In genomic region chr10:117216028-117216427, GRCh38 we compare ENCODE assay signal across 14 cellular contexts. TPM values are rescaled to one million over a fixed set of nuclear protein-coding genes. Genes with fewer than 3 reads are reported as not detected.
DNase-seq lines count a peak whose midpoint lies in the region; ATAC-seq, FAIRE-seq and TF ChIP-seq lines count a peak whose summit lies in the region.
"Had no signal": no experiment of that assay in that cellular context is flagged by ENCODE, and none has a peak within 500 bp of the region (broad histone marks: within the 10 kb centered on the region; RNA-seq: fewer than 3 reads in every experiment).

No MANE protein-coding gene starts in this region.

- CTCF ChIA-PET in IMR-90 (lab: Yijun Ruan, JAX), result interaction anchor here (0.6 to 3.2 kb wide), 17 partner anchors 8 to 1191 kb away, joined by 3 to 37 read pairs (median 4); no protein-coding TSS in a partner anchor

- H3K56ac ChIP-seq in IMR-90 (ENCODE audit: extremely low read depth, insufficient read depth, low read length), result no peak overlapping the region

- no peaks in the 10 kb centered on the region for H3K79me1 ChIP-seq in IMR-90 (ENCODE audit: low read depth in 1 of 2, low read length in 2 of 2)

- H3K27ac ChIP-seq in IMR-90 (ENCODE audit: insufficient read depth, low read length) (no peak overlapping the region), neutrophil (peak overlapping the region; percentile 65)
- H3K27ac ChIP-seq: left lung had no signal

- dilution Hi-C loops in IMR-90 (cut with HindIII; ENCODE audit: low sequenced_read_pairs, unreplicated experiment), result no loop called here

- H3K27me3 ChIP-seq in IMR-90 (ENCODE audit: control insufficient read depth, insufficient read depth, low read length) (peaks cover 10% of the 10 kb centered on the region), neutrophil (no peaks in the 10 kb centered on the region)

- no peak overlapping the region for H2BK5ac ChIP-seq in IMR-90 (ENCODE audit: low read depth, low read length, poor library complexity, severe bottlenecking)

- peaks cover 8 to 25% (median 16%) of the 10 kb centered on the region in 7 donors for H3K9me3 Mint-ChIP-seq in CD14-positive monocyte
- H3K9me3 Mint-ChIP-seq in effector memory CD8-positive, alpha-beta T cell, result peaks cover 3 to 12% of the 10 kb centered on the region in 2 donors

- H4K20me1 ChIP-seq in IMR-90 (ENCODE audit: insufficient read depth, low read length), result no peaks in the 10 kb centered on the region

- no peak overlapping the region for H3K18ac ChIP-seq in IMR-90 (ENCODE audit: low read depth, low read length)

- H3K4ac ChIP-seq in IMR-90 (ENCODE audit: low read depth, low read length), result no peak overlapping the region

- no peak overlapping the region for H4K91ac ChIP-seq in IMR-90 (ENCODE audit: insufficient read depth, low read depth, low read length)

- DNase-seq in CD14-positive monocyte (ENCODE audit: low spot score), result peak; percentile 39
- no peak for DNase-seq in IMR-90
- no peak for DNase-seq in effector memory CD8-positive, alpha-beta T cell
- DNase-seq in NCI-H446 (lab: John Stamatoyannopoulos, UW), result no peak
- no peak for DNase-seq in MV-4-11 (lab: John Stamatoyannopoulos, UW)
- no peak for DNase-seq in HTR-8/SVneo (ENCODE audit: insufficient read length, low spot score)
- DNase-seq: cerebellar nuclear complex had no signal

- in situ Hi-C loops in IMR-90 (cut with MboI; ENCODE audit: low sequenced_read_pairs), result loop anchor here (25.0 kb wide), 1 partner anchor 1021 kb away; no protein-coding TSS in a partner anchor

- H3K14ac ChIP-seq in IMR-90 (replicated peaks; ENCODE audit: low read depth, low read length), result no peak overlapping the region

- TF ChIP-seq POLR2A in IMR-90 (IDR thresholded peaks at IDR 0.05; ENCODE audit: low read depth, low read length), result no peak

- intact Hi-C loops in CD14-positive monocyte (cut with micrococcal nuclease), result loop anchor here (5.0 kb wide), 2 partner anchors 106 to 1026 kb away; no protein-coding TSS in a partner anchor
- intact Hi-C loops in IMR-90 (cut with micrococcal nuclease), result loop anchor here (1.0 to 10.0 kb wide), 5 partner anchors 104 to 1025 kb away; partner anchors contain the start of gene PDZD8

- H3K27ac Mint-ChIP-seq in CD14-positive monocyte, result no peak overlapping the region
- no peak overlapping the region for H3K27ac Mint-ChIP-seq in effector memory CD8-positive, alpha-beta T cell

- H2BK20ac ChIP-seq in IMR-90 (ENCODE audit: low read depth, low read length), result no peak overlapping the region

- no peaks in the 10 kb centered on the region for H3K36me3 ChIP-seq in IMR-90 (ENCODE audit: control insufficient read depth, insufficient read depth, low read length)
- H3K36me3 ChIP-seq in neutrophil, result no peaks in the 10 kb centered on the region
- H3K36me3 ChIP-seq: left lung had no signal

- WGBS in IMR-90 (ENCODE audit: extremely low coverage in 2 of 2, insufficient read length in 1 of 2), 2 experiments, result 72% methylated on average over 2 of the region's 15 CpGs; no CpG with 5 or more reads in 1 of the 2 experiments

- H2AFZ ChIP-seq in IMR-90 (replicated peaks; ENCODE audit: low read length, poor library complexity), result peak overlapping the region; percentile 97

- H3K4me3 Mint-ChIP-seq in CD14-positive monocyte, result peak overlapping the region; percentile 55 to 60
- peak overlapping the region; percentile 78 to 84 for H3K4me3 Mint-ChIP-seq in effector memory CD8-positive, alpha-beta T cell

- no peaks in the 10 kb centered on the region for H3K9me1 ChIP-seq in IMR-90 (ENCODE audit: insufficient read depth, low read length)

- no peak for TF ChIP-seq CTCF in CD14-positive monocyte (IDR thresholded peaks at IDR 0.05)
- TF ChIP-seq CTCF in IMR-90 (conservative IDR thresholded peaks at IDR 0.05; ENCODE audit: low read depth, low read length), result no peak
- no peak for TF ChIP-seq CTCF in neutrophil (IDR thresholded peaks at IDR 0.05)

- H3K4me1 ChIP-seq in IMR-90 (ENCODE audit: control insufficient read depth, insufficient read depth, low read length), result no peaks in the 10 kb centered on the region
- peaks cover 52 to 62% of the 10 kb centered on the region in 2 experiments for H3K4me1 ChIP-seq in neutrophil (ENCODE audit: control insufficient read depth in 1 of 2, insufficient read depth in 1 of 2, low read depth in 1 of 2, low read length in 1 of 2)

- H3K23ac ChIP-seq in IMR-90 (ENCODE audit: low read depth, low read length), result no peak overlapping the region

- H2AK5ac ChIP-seq in IMR-90 (ENCODE audit: low read depth, low read length), result no peak overlapping the region

- no peak overlapping the region; the same call in 1 of the 2 replicates for H3K4me2 ChIP-seq in IMR-90 (ENCODE audit: low read depth, low read length)

- no peak overlapping the region for H2BK120ac ChIP-seq in IMR-90 (ENCODE audit: low read depth, low read length)

- no peak for FAIRE-seq in HTR-8/SVneo (lab: Jason Lieb, UNC)

- H3K4me1 Mint-ChIP-seq in CD14-positive monocyte, result peaks cover 15% of the 10 kb centered on the region
- peaks cover 12% of the 10 kb centered on the region in 2 donors for H3K4me1 Mint-ChIP-seq in effector memory CD8-positive, alpha-beta T cell (ENCODE audit: low read depth in 2 of 2)

- H3K36me3 Mint-ChIP-seq in CD14-positive monocyte, result no peaks in the 10 kb centered on the region
- H3K36me3 Mint-ChIP-seq in effector memory CD8-positive, alpha-beta T cell (ENCODE audit: insufficient read depth), result no peaks in the 10 kb centered on the region

- ATAC-seq in IMR-90 (ENCODE audit: low read depth) (no peak), HG03520 (IDR thresholded peaks at IDR 0.05; ENCODE audit: unreplicated experiment) (no peak)
- ATAC-seq in effector memory CD8-positive, alpha-beta T cell (replicated peaks), result no peak

- H3K27me3 Mint-ChIP-seq in CD14-positive monocyte (ENCODE audit: low read depth in 3 of 3), result peaks cover 40 to 77% (median 54%) of the 10 kb centered on the region in 3 donors
- peaks cover 32 to 72% of the 10 kb centered on the region in 2 donors for H3K27me3 Mint-ChIP-seq in effector memory CD8-positive, alpha-beta T cell

- H3K9ac ChIP-seq in IMR-90 (ENCODE audit: low read depth, low read length), result no peak overlapping the region

- POLR2A ChIA-PET in IMR-90 (lab: Charles Lee; ENCODE audit: unreplicated experiment), result no interaction called here

- peak overlapping the region; percentile 85 for H2AK9ac ChIP-seq in IMR-90 (replicated peaks; ENCODE audit: low read depth, low read length, poor library complexity)

- no peak overlapping the region for H4K5ac ChIP-seq in IMR-90 (ENCODE audit: low read depth, low read length)

- TF ChIP-seq RAD21 in IMR-90 (IDR thresholded peaks at IDR 0.05; ENCODE audit: low read length), result no peak

- H3K4me3 ChIP-seq in IMR-90 (ENCODE audit: insufficient read depth, low read depth, low read length) (no peak overlapping the region), neutrophil (ENCODE audit: low read depth in 1 of 2, low read length in 1 of 2) (peak overlapping the region; percentile 83 to 92)

- H2BK15ac ChIP-seq in IMR-90 (ENCODE audit: low read depth, low read length), result no peak overlapping the region

- BruUV-seq in IMR-90 (replicated peaks; lab: Mats Ljungman, UMichigan), result no TSS peak

- no peaks in the 10 kb centered on the region for H3K9me3 ChIP-seq in IMR-90 (ENCODE audit: control insufficient read depth, insufficient read depth, low read length)
- no peaks in the 10 kb centered on the region for H3K9me3 ChIP-seq in neutrophil

- H4K8ac ChIP-seq in IMR-90 (ENCODE audit: low read depth in 2 of 2, low read length in 2 of 2), result no peak overlapping the region

TF ChIP-seq in IMR-90, 13 proteins besides CTCF, POLR2A, EP300 and RAD21 (continues in another document):
- no peak for TF ChIP-seq MAZ (IDR thresholded peaks at IDR 0.05; ENCODE audit: borderline replicate concordance, low read depth, low read length)
- TF ChIP-seq MAFK (IDR thresholded peaks at IDR 0.05; ENCODE audit: low read depth, low read length), result no peak
- TF ChIP-seq, protein P1, sequence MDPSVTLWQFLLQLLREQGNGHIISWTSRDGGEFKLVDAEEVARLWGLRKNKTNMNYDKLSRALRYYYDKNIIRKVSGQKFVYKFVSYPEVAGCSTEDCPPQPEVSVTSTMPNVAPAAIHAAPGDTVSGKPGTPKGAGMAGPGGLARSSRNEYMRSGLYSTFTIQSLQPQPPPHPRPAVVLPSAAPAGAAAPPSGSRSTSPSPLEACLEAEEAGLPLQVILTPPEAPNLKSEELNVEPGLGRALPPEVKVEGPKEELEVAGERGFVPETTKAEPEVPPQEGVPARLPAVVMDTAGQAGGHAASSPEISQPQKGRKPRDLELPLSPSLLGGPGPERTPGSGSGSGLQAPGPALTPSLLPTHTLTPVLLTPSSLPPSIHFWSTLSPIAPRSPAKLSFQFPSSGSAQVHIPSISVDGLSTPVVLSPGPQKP (IDR thresholded peaks at IDR 0.05; ENCODE audit: borderline replicate concordance, low read depth, low read length), result no peak
- no peak for TF ChIP-seq CEBPB (IDR thresholded peaks at IDR 0.05; ENCODE audit: low read depth, low read length)
- no peak for TF ChIP-seq CHD1 (IDR thresholded peaks at IDR 0.05; ENCODE audit: low read depth, low read length)
- no peak for TF ChIP-seq RCOR1 (IDR thresholded peaks at IDR 0.05; ENCODE audit: insufficient replicate concordance, low read length)
- no peak for TF ChIP-seq MXI1 (IDR thresholded peaks at IDR 0.05; ENCODE audit: borderline replicate concordance, low read depth, low read length)
- TF ChIP-seq, protein P2, sequence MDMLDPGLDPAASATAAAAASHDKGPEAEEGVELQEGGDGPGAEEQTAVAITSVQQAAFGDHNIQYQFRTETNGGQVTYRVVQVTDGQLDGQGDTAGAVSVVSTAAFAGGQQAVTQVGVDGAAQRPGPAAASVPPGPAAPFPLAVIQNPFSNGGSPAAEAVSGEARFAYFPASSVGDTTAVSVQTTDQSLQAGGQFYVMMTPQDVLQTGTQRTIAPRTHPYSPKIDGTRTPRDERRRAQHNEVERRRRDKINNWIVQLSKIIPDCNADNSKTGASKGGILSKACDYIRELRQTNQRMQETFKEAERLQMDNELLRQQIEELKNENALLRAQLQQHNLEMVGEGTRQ (IDR thresholded peaks at IDR 0.05; ENCODE audit: low read depth, low read length), result no peak
- TF ChIP-seq SMC3 (IDR thresholded peaks at IDR 0.05; ENCODE audit: low read depth, low read length), result no peak
- no peak for TF ChIP-seq NFE2L2 (IDR thresholded peaks at IDR 0.05; ENCODE audit: low read depth, low read length)
- no peak for TF ChIP-seq BHLHE40 (IDR thresholded peaks at IDR 0.05; ENCODE audit: low read depth, low read length)
- TF ChIP-seq RFX5 (IDR thresholded peaks at IDR 0.05; ENCODE audit: low read depth, low read length), result no peak

RNA-seq across cellular contexts. Expression of gene KCNK18, which starts 18.7 kb away (rescaled TPM):
- not detected for polyA plus RNA-seq in CD14-positive monocyte
- not detected in 2 replicates for total RNA-seq in IMR-90 (2012; rRNA removed)
- not detected in 2 replicates for polyA plus RNA-seq in IMR-90 (2012; rRNA removed)
- not detected in 2 replicates for polyA plus RNA-seq in IMR-90 (2012; cell fraction: cytosol; rRNA removed)
- not detected in 2 replicates for polyA plus RNA-seq in IMR-90 (2012; cell fraction: nucleus; rRNA removed; ENCODE audit: low replicate concordance)
- total RNA-seq: activated T-cell treated with anti-CD3 and anti-CD28 coated beads, Interleukin-2, amount 50 U/mL, for 4 hours; Daoy; left lung; renal cortical epithelial cell; ureter had no signal

RNA-seq across cellular contexts. Expression of gene SLC18A2, which starts 24.9 kb away (rescaled TPM):
- under 1 TPM in 1 of 2 donors, not detected in 1; 0.14 TPM for polyA plus RNA-seq in CD14-positive monocyte
- total RNA-seq in IMR-90 (2012; rRNA removed), result not detected in 2 replicates
- polyA plus RNA-seq in IMR-90 (2012; rRNA removed), result not detected in 2 replicates
- polyA plus RNA-seq in IMR-90 (2012; cell fraction: cytosol; rRNA removed), result not detected in 2 replicates
- not detected in 2 replicates for polyA plus RNA-seq in IMR-90 (2012; cell fraction: nucleus; rRNA removed; ENCODE audit: low replicate concordance)
- total RNA-seq: Daoy had no signal
